20 cellular contexts compared by ENCODE assay signal in genomic region chr13:75129331-75129730, GRCh38.
DNase-seq lines count a peak whose midpoint lies in the region; FAIRE-seq and TF ChIP-seq lines count a peak whose summit lies in the region.
"Had no signal": no experiment of that assay in that cellular context is flagged by ENCODE, and none has a peak within 500 bp of the region (broad histone marks: within the 10 kb centered on the region; RNA-seq: fewer than 3 reads in every experiment).

No MANE protein-coding gene starts in this region.

- H4K20me1 ChIP-seq in GM23248 (ENCODE audit: insufficient read depth) = no peaks in the 10 kb centered on the region
- H4K20me1 ChIP-seq: BLaER1 had no signal

- H3K4me1 ChIP-seq in GM23248 (ENCODE audit: insufficient read depth) = 0 out of 2 replicates have a peak, but pooled peaks cover 4% of the 10 kb centered on the region
- no peaks in the 10 kb centered on the region for H3K4me1 ChIP-seq in esophagus muscularis mucosa
- H3K4me1 ChIP-seq: BLaER1 had no signal

- H3K9me2 ChIP-seq in GM23248 (ENCODE audit: insufficient read depth) = no peaks in the 10 kb centered on the region

- H3K27me3 ChIP-seq in GM23248 (replicated peaks; ENCODE audit: insufficient read depth) (no peaks in the 10 kb centered on the region), esophagus muscularis mucosa (no peaks in the 10 kb centered on the region)
- H3K27me3 ChIP-seq: BLaER1 had no signal

- H3K27ac ChIP-seq in GM23248 (no peak overlapping the region), esophagus muscularis mucosa (replicated peaks in 1 of 4) (no peak overlapping the region)
- H3K27ac ChIP-seq: BLaER1, PC-9 had no signal

- no peak overlapping the region for H2AFZ ChIP-seq in GM23248
- H2AFZ ChIP-seq: PC-9 had no signal

- intact Hi-C loops in esophagus muscularis mucosa (cut with DNase I) = no loop called here

- H3K79me2 ChIP-seq in GM23248 (ENCODE audit: insufficient read depth) = no peaks in the 10 kb centered on the region

- peak; percentile 55 for DNase-seq in GM23248
- peak; percentile 54 for DNase-seq in NCI-H226
- DNase-seq in fibroblast of mammary gland (ENCODE audit: low read depth) = peak; percentile 21
- DNase-seq in stromal cell of bone marrow (ENCODE audit: low read depth) = peak; percentile 43
- DNase-seq in SIG-M5 (lab: John Stamatoyannopoulos, UW) = no peak
- no peak for DNase-seq in esophagus muscularis mucosa (ENCODE audit: extremely low spot score)
- DNase-seq in frontal cortex (ENCODE audit: low spot score in 2 of 2) = no peak
- DNase-seq: CD8-positive, alpha-beta memory T cell; DMS79 treated with DMSO at 0.1 percent for 48 hours; H9; NCI-H1092; NCI-H146; NCI-H2081 treated with DMSO at 0.1 percent for 48 hours; NCI-H510A treated with DMSO at 0.1 percent for 48 hours; NCI-H82; PC-9 had no signal

- TF ChIP-seq EP300 in esophagus muscularis mucosa (IDR thresholded peaks at IDR 0.05) = no peak

- no peak overlapping the region for H3K9ac ChIP-seq in GM23248
- H3K9ac ChIP-seq: BLaER1 had no signal

- no peaks in the 10 kb centered on the region for H3K36me3 ChIP-seq in GM23248 (ENCODE audit: low read depth)
- no peaks in the 10 kb centered on the region for H3K36me3 ChIP-seq in esophagus muscularis mucosa
- H3K36me3 ChIP-seq: BLaER1 had no signal

- no peaks in the 10 kb centered on the region for H3F3A ChIP-seq in GM23248 (ENCODE audit: insufficient read depth)

- H3K9me3 ChIP-seq in GM23248 (ENCODE audit: low read depth) (no peaks in the 10 kb centered on the region), esophagus muscularis mucosa (no peaks in the 10 kb centered on the region)
- H3K9me3 ChIP-seq: BLaER1 had no signal

- TF ChIP-seq POLR2A in esophagus muscularis mucosa (IDR thresholded peaks at IDR 0.05; ENCODE audit: low read depth) = no peak

- in situ Hi-C loops in GM23248 (cut with MboI) = no loop called here

- no peak for FAIRE-seq in frontal cortex (lab: Jason Lieb, UNC)
- FAIRE-seq: D721Med, G401.6, HTR-8/SVneo had no signal

- no peak overlapping the region for H3K4me3 ChIP-seq in GM23248
- no peak overlapping the region for H3K4me3 ChIP-seq in fibroblast of mammary gland (ENCODE audit: control insufficient read depth, low read depth, low read length)
- no peak overlapping the region for H3K4me3 ChIP-seq in esophagus muscularis mucosa
- H3K4me3 ChIP-seq: BLaER1, PC-9 had no signal

- TF ChIP-seq CTCF in fibroblast of mammary gland (conservative IDR thresholded peaks at IDR 0.05; ENCODE audit: control insufficient read depth, insufficient read depth, low read depth, low read length) = no peak
- TF ChIP-seq CTCF in esophagus muscularis mucosa (IDR thresholded peaks at IDR 0.05) = no peak

- 0 to 4% methylated on average over 1 of the region's 1 CpG for WGBS in GM23248 (ENCODE audit: low coverage in 1 of 2, low lambda C conversion rate in 2 of 2, missing lambda C conversion rate in 2 of 2), 2 experiments
- 50% methylated on average over 1 of the region's 1 CpG for WGBS in esophagus muscularis mucosa

- H3K4me2 ChIP-seq in GM23248 (ENCODE audit: unreplicated experiment) = no peak overlapping the region
- H3K4me2 ChIP-seq: BLaER1, PC-9 had no signal

Comparison
In these comparisons a context has a peak if more than half of its experiments do, and no peak if none do; other contexts are left out.
1. DNase-seq: peak in GM23248 (single experiment), NCI-H226 (single experiment), fibroblast of mammary gland (single experiment) and stromal cell of bone marrow (single experiment); none in SIG-M5 (single experiment), esophagus muscularis mucosa (single experiment) and frontal cortex (0 of 2).